ENCODE assay signal across 34 cellular contexts in the genomic region with DNA sequence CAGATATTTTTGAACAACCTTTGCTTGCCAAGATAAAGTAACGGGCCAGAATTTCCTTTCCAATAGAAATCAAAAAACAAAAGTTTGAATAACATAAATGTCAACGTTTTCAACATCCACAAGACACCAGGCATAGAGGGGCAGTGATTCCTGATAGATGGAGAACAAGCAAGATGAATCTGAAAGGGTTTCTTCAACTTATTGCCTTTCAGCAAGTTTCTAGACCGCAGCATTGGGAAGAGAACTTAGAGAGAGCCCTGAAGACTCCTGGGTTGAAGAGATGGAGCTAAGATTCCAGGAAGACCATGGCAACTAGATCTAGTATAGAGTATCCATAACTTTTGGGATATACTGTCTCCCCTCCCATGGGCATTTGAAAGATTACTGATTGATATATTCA.
DNase-seq lines count a peak whose midpoint lies in the region; ATAC-seq, FAIRE-seq and TF ChIP-seq lines count a peak whose summit lies in the region.
"Had no signal": no experiment of that assay in that cellular context is flagged by ENCODE, and none has a peak within 500 bp of the region (broad histone marks: within the 10 kb centered on the region; RNA-seq: fewer than 3 reads in every experiment).

No MANE protein-coding gene starts in this region.

- no peak overlapping the region for H2AK5ac ChIP-seq in H1 (ENCODE audit: low read depth, low read length)

- H3K56ac ChIP-seq in H1 (replicated peaks; ENCODE audit: insufficient read length, low read depth, low read length): no peak overlapping the region

- H3K4me1 Mint-ChIP-seq in GM23338 (peaks cover 30% of the 10 kb centered on the region), WTC11 (peaks cover 53% of the 10 kb centered on the region)
- H3K4me1 Mint-ChIP-seq in activated naive CD4-positive, alpha-beta T cell treated with anti-CD3 and anti-CD28 coated beads for 36 hours (ENCODE audit: low read depth): no peaks in the 10 kb centered on the region
- H3K4me1 Mint-ChIP-seq: B cell; CD14-positive monocyte; CD4-positive, alpha-beta memory T cell; CD4-positive, CD25-positive, alpha-beta regulatory T cell; CD8-positive, alpha-beta memory T cell had no signal

- H3K79me2 ChIP-seq in GM23338 (replicated peaks; ENCODE audit: insufficient read depth) (peaks cover 52% of the 10 kb centered on the region), H1 (ENCODE audit: control insufficient read depth in 1 of 2, insufficient read depth in 2 of 2, low read length in 2 of 2) (peaks cover 0 to 60% of the 10 kb centered on the region in 2 experiments; a peak in 3 of 4 replicates)

- POLR2A ChIA-PET in WTC11 (lab: Charles Lee) (no interaction called here), H1 (lab: Charles Lee; ENCODE audit: partially characterized antibody) (interaction anchor here (0.7 kb wide), 1 partner anchor 216 kb away, joined by 4 read pairs; no protein-coding TSS in a partner anchor)

- H3K4me3 Mint-ChIP-seq in GM23338 (no peak overlapping the region), WTC11 (peak overlapping the region; percentile 29; the same call in 1 of the 2 replicates)
- H3K4me3 Mint-ChIP-seq in activated naive CD4-positive, alpha-beta T cell treated with anti-CD3 and anti-CD28 coated beads for 36 hours: no peak overlapping the region
- H3K4me3 Mint-ChIP-seq: B cell; CD14-positive monocyte; CD4-positive, alpha-beta memory T cell; CD4-positive, alpha-beta T cell; CD4-positive, CD25-positive, alpha-beta regulatory T cell; CD8-positive, alpha-beta memory T cell; CD8-positive, alpha-beta T cell had no signal

- H3F3A ChIP-seq in GM23338 (replicated peaks; ENCODE audit: low read depth): no peaks in the 10 kb centered on the region

- H3K4me3 ChIP-seq in GM23338: no peak overlapping the region
- no peak overlapping the region for H3K4me3 ChIP-seq in H1 (ENCODE audit: extremely low read depth in 1 of 4, insufficient read depth in 2 of 4, low read depth in 3 of 4, low read length in 4 of 4)
- H3K4me3 ChIP-seq: A549; BLaER1; BLaER1 treated with 17β-estradiol and CSF1 and Interleukin-3, amounts not matched to agents 10 nM and 100 nM had no signal

- no peak overlapping the region for H3K9ac ChIP-seq in H1 (replicated peaks in 1 of 4; ENCODE audit: extremely low read depth in 1 of 4, low read depth in 3 of 4, low read length in 3 of 4)
- H3K9ac ChIP-seq: BLaER1; BLaER1 treated with 17β-estradiol and CSF1 and Interleukin-3, amounts not matched to agents 10 nM and 100 nM had no signal

- H3K9me3 Mint-ChIP-seq in GM23338: peaks cover 11% of the 10 kb centered on the region; the same call in 1 of the 3 replicates
- peaks cover 18% of the 10 kb centered on the region for H3K9me3 Mint-ChIP-seq in WTC11
- H3K9me3 Mint-ChIP-seq in activated naive CD4-positive, alpha-beta T cell treated with anti-CD3 and anti-CD28 coated beads for 36 hours: peaks cover 13% of the 10 kb centered on the region

- H3K27ac ChIP-seq in GM23338 (ENCODE audit: low read depth) (no peak overlapping the region), H1 (ENCODE audit: low read depth, low read length) (no peak overlapping the region)
- H3K27ac ChIP-seq: 22Rv1; A549; BLaER1; BLaER1 treated with 17β-estradiol and CSF1 and Interleukin-3, amounts not matched to agents 10 nM and 100 nM; C4-2B had no signal

- H3K18ac ChIP-seq in H1 (ENCODE audit: extremely low read depth, low read length): no peak overlapping the region

- no peak overlapping the region for H2BK20ac ChIP-seq in H1 (ENCODE audit: low read length)

- H3K79me1 ChIP-seq in H1 (ENCODE audit: low read depth, low read length): no peaks in the 10 kb centered on the region; the same call in 1 of the 2 replicates

- no peaks in the 10 kb centered on the region for H3K23me2 ChIP-seq in H1 (ENCODE audit: low read depth, low read length)

- no peak overlapping the region for H2BK5ac ChIP-seq in H1 (ENCODE audit: low read depth, low read length)

- 92% methylated on average over 3 of the region's 3 CpGs; no CpG with 5 or more reads in 1 of the 2 experiments for WGBS in H1 (ENCODE audit: extremely low coverage in 1 of 2, insufficient coverage in 1 of 2, insufficient read length in 1 of 2, insufficient replicate concordance in 2 of 2, low coverage in 1 of 2, low lambda C conversion rate in 2 of 2, missing lambda C conversion rate in 1 of 2), 2 experiments

- H3K9me2 ChIP-seq in GM23338 (ENCODE audit: insufficient read depth): no peaks in the 10 kb centered on the region

- no peaks in the 10 kb centered on the region for H3K9me3 ChIP-seq in H1 (ENCODE audit: insufficient read depth in 2 of 2, low read depth in 1 of 2, low read length in 1 of 2)
- H3K9me3 ChIP-seq: BE2C, Caco-2 had no signal

- H2AFZ ChIP-seq in GM23338 (no peak overlapping the region), H1 (ENCODE audit: low read length) (no peak overlapping the region)

- H3K27me3 Mint-ChIP-seq in GM23338 (ENCODE audit: insufficient read depth, low read depth, poor library complexity) (peaks cover 11% of the 10 kb centered on the region), WTC11 (ENCODE audit: low read depth) (no peaks in the 10 kb centered on the region)
- H3K27me3 Mint-ChIP-seq in activated naive CD4-positive, alpha-beta T cell treated with anti-CD3 and anti-CD28 coated beads for 36 hours (ENCODE audit: low read depth): no peaks in the 10 kb centered on the region
- H3K27me3 Mint-ChIP-seq: B cell; CD4-positive, alpha-beta memory T cell; CD4-positive, alpha-beta T cell; CD4-positive, CD25-positive, alpha-beta regulatory T cell; CD8-positive, alpha-beta memory T cell had no signal

- no peak for TF ChIP-seq RAD21 in H1 (IDR thresholded peaks at IDR 0.05 in 1 of 2, conservative IDR thresholded peaks at IDR 0.05 in 1 of 2; ENCODE audit: low read depth in 2 of 2, low read length in 2 of 2)

- no peak overlapping the region for H4K91ac ChIP-seq in H1 (replicated peaks; ENCODE audit: insufficient read length, low read length)

- no peak overlapping the region for H2BK12ac ChIP-seq in H1 (ENCODE audit: low read depth, low read length)

- H4K5ac ChIP-seq in H1 (ENCODE audit: insufficient read length, low read depth, low read length): no peak overlapping the region

- no peak overlapping the region for H4K8ac ChIP-seq in H1 (ENCODE audit: extremely low read depth, insufficient read depth, low read length)

- no peak for TF ChIP-seq CTCF in GM23338 (conservative IDR thresholded peaks at IDR 0.05; ENCODE audit: low read depth in 2 of 2)
- TF ChIP-seq CTCF in WTC11 (IDR thresholded peaks at IDR 0.05): no peak
- TF ChIP-seq CTCF in H1 (IDR thresholded peaks at IDR 0.05; ENCODE audit: control extremely low read depth in 1 of 3, insufficient read depth in 1 of 3, low read depth in 1 of 3, low read length in 3 of 3): no peak

- no peak overlapping the region for H3K4ac ChIP-seq in H1 (replicated peaks; ENCODE audit: insufficient read length, low read depth, low read length)

- H4K20me1 ChIP-seq in GM23338 (replicated peaks; ENCODE audit: insufficient read depth): peaks cover 15% of the 10 kb centered on the region; the same call in 1 of the 2 replicates
- H4K20me1 ChIP-seq in H1 (replicated peaks in 1 of 2; ENCODE audit: control insufficient read depth in 1 of 2, insufficient read depth in 2 of 2, low read length in 2 of 2): peaks cover 3 to 10% of the 10 kb centered on the region in 2 experiments
- H4K20me1 ChIP-seq: BLaER1; BLaER1 treated with 17β-estradiol and CSF1 and Interleukin-3, amounts not matched to agents 10 nM and 100 nM had no signal

- H2BK120ac ChIP-seq in H1 (replicated peaks; ENCODE audit: low read depth, low read length): no peak overlapping the region

- H3K23ac ChIP-seq in H1 (ENCODE audit: insufficient read length): no peak overlapping the region

- H3K4me1 ChIP-seq in GM23338 (ENCODE audit: insufficient read depth) (peaks cover 10% of the 10 kb centered on the region; the same call in 1 of the 2 replicates), H1 (replicated peaks in 1 of 4; ENCODE audit: control insufficient read depth in 3 of 4, insufficient read depth in 4 of 4, low read length in 3 of 4) (peaks cover 0 to 4% (median 2%) of the 10 kb centered on the region in 4 experiments; a peak in 1 of 7 replicates)
- H3K4me1 ChIP-seq: A549; BE2C; BLaER1; BLaER1 treated with 17β-estradiol and CSF1 and Interleukin-3, amounts not matched to agents 10 nM and 100 nM; Caco-2 had no signal

- no peak overlapping the region for H2BK15ac ChIP-seq in H1 (ENCODE audit: low read length)

- FAIRE-seq in H1 (lab: Jason Lieb, UNC): peak; percentile 13
- FAIRE-seq: A549, D721Med had no signal

- no peak for DNase-seq in GM23338 (ENCODE audit: low spot score)
- no peak for DNase-seq in WTC11 (ENCODE audit: low spot score)
- no peak for DNase-seq in H1 (ENCODE audit: low read depth in 1 of 2, low spot score in 2 of 2)
- no peak for DNase-seq in mucosa of gallbladder (ENCODE audit: low spot score)
- no peak for DNase-seq in GM19238 (ENCODE audit: insufficient read length, low spot score)
- DNase-seq in activated naive CD4-positive, alpha-beta T cell treated with anti-CD3 and anti-CD28 coated beads for 36 hours: no peak
- DNase-seq: 8988T; ACHN; AML-193; BE2C; C1 segment of cervical spinal cord; Caco-2; Calu3; CD4-positive, alpha-beta memory T cell; CD4-positive, alpha-beta T cell; CD4-positive, CD25-positive, alpha-beta regulatory T cell; CD8-positive, alpha-beta memory T cell; CD8-positive, alpha-beta T cell; COR-L47; DMS 273 treated with DMSO at 0.1 percent for 48 hours; DMS153; DMS53; DMS79; DMS79 treated with DMSO at 0.1 percent for 48 hours; DND-41; EL had no signal

- no peaks in the 10 kb centered on the region for H3K27me3 ChIP-seq in GM23338 (ENCODE audit: insufficient read depth)
- H3K27me3 ChIP-seq in H1 (replicated peaks in 1 of 4; ENCODE audit: control insufficient read depth in 3 of 4, extremely low read depth in 1 of 4, insufficient read depth in 3 of 4, low read length in 3 of 4): no peaks in the 10 kb centered on the region
- H3K27me3 ChIP-seq: BE2C; BLaER1; BLaER1 treated with 17β-estradiol and CSF1 and Interleukin-3, amounts not matched to agents 10 nM and 100 nM had no signal

- intact Hi-C loops in activated naive CD4-positive, alpha-beta T cell treated with anti-CD3 and anti-CD28 coated beads for 36 hours (cut with micrococcal nuclease): no loop called here

- H3K4me2 ChIP-seq in GM23338 (no peak overlapping the region), H1 (ENCODE audit: insufficient read depth in 1 of 2, low read depth in 2 of 2, low read length in 2 of 2) (no peak overlapping the region)
- H3K4me2 ChIP-seq: A549; BLaER1; BLaER1 treated with 17β-estradiol and CSF1 and Interleukin-3, amounts not matched to agents 10 nM and 100 nM had no signal

- no peak for TF ChIP-seq EP300 in H1 (IDR thresholded peaks at IDR 0.05; ENCODE audit: borderline replicate concordance in 1 of 2, low read depth in 2 of 2, low read length in 2 of 2)

- no peak overlapping the region for H3K14ac ChIP-seq in H1 (ENCODE audit: insufficient read length)

- ATAC-seq in GM23338 (no peak), WTC11 (no peak)
- ATAC-seq: A549; CD8-positive, alpha-beta T cell had no signal

- H3K36me3 ChIP-seq in GM23338 (ENCODE audit: insufficient read depth) (peaks cover 11% of the 10 kb centered on the region; the same call in 1 of the 2 replicates), H1 (ENCODE audit: control insufficient read depth in 2 of 4, insufficient read depth in 4 of 4, low read length in 3 of 4) (peaks cover 2 to 75% (median 21%) of the 10 kb centered on the region in 4 experiments)
- H3K36me3 ChIP-seq: BE2C; BLaER1; BLaER1 treated with 17β-estradiol and CSF1 and Interleukin-3, amounts not matched to agents 10 nM and 100 nM had no signal

- TF ChIP-seq POLR2A in H1 (IDR thresholded peaks at IDR 0.05; ENCODE audit: control extremely low read depth in 1 of 2, low read depth in 2 of 2, low read length in 2 of 2): peak in 1 of 2 experiments; percentile 65; a peak in 2 of 3 replicates

- H3K27ac Mint-ChIP-seq in GM23338 (no peak overlapping the region), WTC11 (peak overlapping the region; percentile 69)
- no peak overlapping the region for H3K27ac Mint-ChIP-seq in activated naive CD4-positive, alpha-beta T cell treated with anti-CD3 and anti-CD28 coated beads for 36 hours
- H3K27ac Mint-ChIP-seq: B cell; CD14-positive monocyte; CD4-positive, alpha-beta memory T cell; CD4-positive, alpha-beta T cell; CD4-positive, CD25-positive, alpha-beta regulatory T cell; CD8-positive, alpha-beta memory T cell; CD8-positive, alpha-beta T cell had no signal

- H3K36me3 Mint-ChIP-seq in GM23338 (ENCODE audit: low read depth) (peaks cover 60% of the 10 kb centered on the region), WTC11 (peaks cover 57% of the 10 kb centered on the region)
- no peaks in the 10 kb centered on the region for H3K36me3 Mint-ChIP-seq in activated naive CD4-positive, alpha-beta T cell treated with anti-CD3 and anti-CD28 coated beads for 36 hours (ENCODE audit: low read depth)
- H3K36me3 Mint-ChIP-seq: CD14-positive monocyte; CD4-positive, alpha-beta memory T cell; CD4-positive, CD25-positive, alpha-beta regulatory T cell; CD8-positive, alpha-beta T cell had no signal

- CTCF ChIA-PET in WTC11 (lab: Charles Lee) (no interaction called here), H1 (lab: Charles Lee; ENCODE audit: partially characterized antibody) (no interaction called here)
- CTCF ChIA-PET in activated naive CD4-positive, alpha-beta T cell treated with anti-CD3 and anti-CD28 coated beads for 36 hours (lab: Charles Lee): no interaction called here
